ENCODE assay signal across 1 cellular context in genomic region chr2:37890893-37891495, GRCh38.
TF ChIP-seq lines count a peak whose summit lies in the region.

No MANE protein-coding gene starts in this region.

TF ChIP-seq in HepG2, 621 proteins besides CTCF, POLR2A, EP300 and RAD21 (continued from another document):
- TF ChIP-seq RERE (CRISPR knock-in tag; IDR thresholded peaks at IDR 0.05; ENCODE audit: low read depth) (no peak), ISX (CRISPR knock-in tag; conservative IDR thresholded peaks at IDR 0.05) (no peak), ZNF18 (CRISPR knock-in tag; IDR thresholded peaks at IDR 0.05; ENCODE audit: insufficient replicate concordance) (no peak), ZNF691 (CRISPR knock-in tag; IDR thresholded peaks at IDR 0.05; ENCODE audit: borderline replicate concordance, low read depth) (no peak), MIXL1 (CRISPR knock-in tag; IDR thresholded peaks at IDR 0.05) (no peak), ZNF713 (CRISPR knock-in tag; IDR thresholded peaks at IDR 0.05) (no peak), TARDBP (CRISPR knock-in tag; IDR thresholded peaks at IDR 0.05) (no peak), ZNF143 (CRISPR knock-in tag; IDR thresholded peaks at IDR 0.05) (0 out of 2 replicates have a peak, but pooled peaks have one; percentile 30), ZNF10 (CRISPR knock-in tag; IDR thresholded peaks at IDR 0.05; ENCODE audit: borderline replicate concordance, low read depth) (no peak), ZMYM2 (CRISPR knock-in tag; IDR thresholded peaks at IDR 0.05) (no peak)
